8 cellular contexts compared by ENCODE assay signal in the genomic region with DNA sequence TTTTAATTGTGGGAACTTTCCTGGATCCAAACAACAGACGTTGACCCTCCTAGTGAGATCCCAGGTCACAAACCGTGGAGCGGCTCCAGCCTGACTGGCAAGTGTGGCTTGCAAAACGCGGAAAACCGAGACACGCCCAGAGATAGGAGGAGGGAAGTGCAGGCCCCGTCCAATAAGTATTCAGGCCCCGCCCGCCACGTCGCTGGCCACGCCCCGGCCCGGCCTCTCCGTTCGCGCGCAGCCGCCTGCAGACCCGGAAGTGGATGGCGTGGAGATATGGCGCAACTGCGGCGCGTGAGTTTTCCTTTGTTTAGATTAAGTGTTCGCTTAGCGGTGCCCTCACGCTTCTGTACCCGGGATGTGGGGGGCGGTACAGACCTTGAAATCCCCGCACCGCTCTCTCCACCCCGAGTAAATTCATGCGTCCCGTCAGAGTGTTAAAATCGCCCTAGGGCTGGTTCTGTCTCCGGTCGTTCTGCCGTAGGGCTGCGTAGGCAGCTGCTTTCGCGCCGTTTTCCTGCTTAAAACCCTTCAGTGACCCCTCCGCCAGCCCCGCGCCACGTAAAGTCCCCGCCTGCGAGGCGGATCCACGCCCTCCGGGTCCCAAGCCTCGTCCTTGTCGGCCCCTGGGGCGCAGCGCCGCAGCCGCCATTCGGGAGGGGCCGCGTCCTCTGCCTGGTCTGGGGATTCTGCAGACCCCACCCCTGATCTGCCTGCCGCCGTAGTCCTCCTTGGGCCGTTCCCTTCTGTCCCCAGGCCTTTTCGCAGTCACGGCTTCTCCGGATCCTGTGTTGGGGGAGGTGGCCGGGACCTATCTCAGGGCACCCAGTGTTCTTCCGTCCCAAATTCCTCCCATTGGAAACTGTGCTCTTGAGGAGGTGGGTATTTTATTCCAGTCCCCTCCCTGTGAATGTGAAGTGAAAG. TPM values are rescaled to one million over a fixed set of nuclear protein-coding genes. Genes with fewer than 3 reads are reported as not detected.
DNase-seq lines count a peak whose midpoint lies in the region; ATAC-seq and TF ChIP-seq lines count a peak whose summit lies in the region.

A gene (plus strand): TSS at position 250 of the 924 bp plus-strand sequence. CDS start 27 bp downstream, at position 277.

- intact Hi-C loops in testis (cut with DNase I; ENCODE audit: low total_unique reads) = no loop called here

- peak within 1 kb of the TSS; percentile 97 for H3K27ac Mint-ChIP-seq in activated naive CD4-positive, alpha-beta T cell treated with anti-CD3 and anti-CD28 coated beads, Interleukin-2, amount 50 U/mL, for 72 hours

- no peaks in the 10 kb centered on the region for H3K27me3 ChIP-seq in testis

- peaks cover 43 to 55% of the 10 kb centered on the region in 2 donors for H3K36me3 Mint-ChIP-seq in activated naive CD4-positive, alpha-beta T cell treated with anti-CD3 and anti-CD28 coated beads, Interleukin-2, amount 50 U/mL, for 72 hours

- no peaks in the 10 kb centered on the region for H3K36me3 ChIP-seq in testis (ENCODE audit: low read depth, missing control alignments)

- peaks cover 29 to 30% of the 10 kb centered on the region in 2 donors for H3K9me3 Mint-ChIP-seq in activated naive CD4-positive, alpha-beta T cell treated with anti-CD3 and anti-CD28 coated beads, Interleukin-2, amount 50 U/mL, for 72 hours

- WGBS in testis, 2 donors = 0 to 1% methylated on average over 25 to 70 of the region's 70 CpGs

- peak; percentile 58 for TF ChIP-seq POLR2A in testis (IDR thresholded peaks at IDR 0.05)

- H3K27ac ChIP-seq in testis = peak within 1 kb of the TSS; percentile 87 to 89

- peak within 1 kb of the TSS; percentile 86 to 98 for H3K4me3 ChIP-seq in testis

- DNase-seq in GM04504 (ENCODE audit: low read depth) (peak; percentile 85), NCI-H1092 treated with DMSO at 0.1 percent for 48 hours (lab: John Stamatoyannopoulos, UW) (peak; percentile 91), SKM-1 (lab: John Stamatoyannopoulos, UW; ENCODE audit: unreplicated experiment) (peak; percentile 64), glomerular visceral epithelial cell (ENCODE audit: extremely low spot score) (peak; percentile 96), omental fat pad (ENCODE audit: low spot score) (peak; percentile 94), testis (peak; percentile 98)
- peak; percentile 96 to 98 for DNase-seq in activated naive CD4-positive, alpha-beta T cell treated with anti-CD3 and anti-CD28 coated beads, Interleukin-2, amount 50 U/mL, for 72 hours (ENCODE audit: low spot score in 2 of 2)

- TF ChIP-seq CTCF in omental fat pad (IDR thresholded peaks at IDR 0.05) (no peak), testis (IDR thresholded peaks at IDR 0.05) (peak in 1 of 3 experiments; percentile 6)

- H3K9me3 ChIP-seq in testis = no peaks in the 10 kb centered on the region

- ATAC-seq in HG02610 (IDR thresholded peaks at IDR 0.05; ENCODE audit: unreplicated experiment) = peak; percentile 95
- ATAC-seq in activated naive CD4-positive, alpha-beta T cell treated with anti-CD3 and anti-CD28 coated beads, Interleukin-2, amount 50 U/mL, for 72 hours = peak; percentile 99 to 100
- ATAC-seq in omental fat pad (ENCODE audit: low FRiP score) = peak; percentile 96

- H3K4me1 ChIP-seq in testis = peaks cover 5% of the 10 kb centered on the region

RNA-seq across cellular contexts. Expression of the gene that starts here (rescaled TPM):
- 10 to 100 TPM; 22.4 to 24.2 TPM for total RNA-seq in activated naive CD4-positive, alpha-beta T cell treated with anti-CD3 and anti-CD28 coated beads, Interleukin-2, amount 50 U/mL, for 72 hours
- total RNA-seq in omental fat pad (10 to 100 TPM in 1 of 4 donors, 1 to 10 TPM in 3; 5.7 to 21.8 (median 8.3) TPM), testis (10 to 100 TPM; 15.8 to 35.7 TPM)
- 30.2 TPM for polyA plus RNA-seq in testis (ENCODE audit: insufficient read depth, low read depth, low replicate concordance)

Comparison
In these comparisons a context has a peak if more than half of its experiments do, and no peak if none do; other contexts are left out.
1. Peak in every context shown above with its lines: DNase-seq, ATAC-seq, H3K4me3 ChIP-seq and H3K27ac ChIP-seq.